8 cellular contexts compared by ENCODE assay signal in the genomic region with DNA sequence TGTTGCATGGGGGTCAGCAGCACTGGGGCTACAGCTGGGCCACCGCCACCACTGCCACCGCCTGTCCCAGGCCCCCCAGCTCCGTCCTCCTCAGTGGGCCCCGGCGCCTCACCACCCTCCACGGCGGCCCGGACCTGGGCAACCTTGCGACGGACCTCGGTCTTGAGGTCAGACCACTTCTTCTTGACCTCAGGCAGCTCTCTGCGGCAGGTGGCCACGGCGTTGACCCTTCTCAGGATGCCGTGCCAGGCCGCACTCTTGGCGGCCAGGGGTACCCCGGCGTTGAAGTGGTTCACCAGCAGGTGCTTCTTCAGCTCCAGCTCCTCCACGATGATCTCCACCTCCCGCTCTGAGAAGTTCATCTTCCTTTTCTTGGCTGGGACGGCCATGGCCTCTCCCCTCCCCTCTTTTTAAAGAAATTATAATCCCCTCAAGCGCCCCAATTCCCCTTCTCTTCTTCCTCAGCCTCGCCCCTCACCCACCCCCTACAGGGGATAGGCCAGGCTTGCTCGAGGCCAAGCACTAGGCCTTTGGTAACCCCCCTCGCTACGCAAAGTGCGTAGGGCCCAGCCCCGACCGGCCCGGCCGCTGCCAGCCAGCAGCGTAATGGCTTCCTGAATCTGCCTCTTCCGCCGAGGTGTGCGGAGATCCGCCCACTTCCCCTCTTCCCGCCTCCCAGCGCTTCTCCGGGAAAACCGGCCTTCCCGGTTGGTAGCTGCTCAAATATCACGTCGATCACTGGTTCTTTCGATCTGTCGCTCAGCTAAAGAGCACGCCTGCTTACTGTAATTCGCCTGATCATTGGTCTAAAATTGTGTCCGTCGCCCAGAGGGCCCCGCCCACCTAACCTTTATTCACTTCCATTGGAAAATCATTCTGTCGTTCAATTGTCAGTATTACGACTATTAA. TPM values are rescaled to one million over a fixed set of nuclear protein-coding genes. Genes with fewer than 3 reads are reported as not detected.
DNase-seq lines count a peak whose midpoint lies in the region; ATAC-seq, FAIRE-seq and TF ChIP-seq lines count a peak whose summit lies in the region.

A gene with protein sequence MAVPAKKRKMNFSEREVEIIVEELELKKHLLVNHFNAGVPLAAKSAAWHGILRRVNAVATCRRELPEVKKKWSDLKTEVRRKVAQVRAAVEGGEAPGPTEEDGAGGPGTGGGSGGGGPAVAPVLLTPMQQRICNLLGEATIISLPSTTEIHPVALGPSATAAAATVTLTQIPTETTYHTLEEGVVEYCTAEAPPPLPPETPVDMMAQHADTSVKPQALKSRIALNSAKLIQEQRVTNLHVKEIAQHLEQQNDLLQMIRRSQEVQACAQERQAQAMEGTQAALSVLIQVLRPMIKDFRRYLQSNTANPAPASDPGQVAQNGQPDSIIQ (minus strand): TSS at position 608 of the 909 bp plus-strand sequence. CDS start 219 bp downstream, at position 389.

- H3K4me3 ChIP-seq in astrocyte (ENCODE audit: insufficient read depth, low read depth, low read length): peak within 1 kb of the TSS; percentile 90
- H3K4me3 ChIP-seq in rectal smooth muscle tissue (ENCODE audit: low read length): peak within 1 kb of the TSS; percentile 94

- no peaks in the 10 kb centered on the region for H3K9me3 Mint-ChIP-seq in astrocyte (ENCODE audit: unreplicated experiment)

- no peaks in the 10 kb centered on the region for H3K27me3 ChIP-seq in astrocyte (ENCODE audit: insufficient read depth, low read length)
- no peaks in the 10 kb centered on the region for H3K27me3 ChIP-seq in rectal smooth muscle tissue (ENCODE audit: control insufficient read depth, insufficient read depth, low read length)

- H3K27me3 Mint-ChIP-seq in astrocyte (ENCODE audit: low read depth, unreplicated experiment): no peaks in the 10 kb centered on the region

- H3K4me3 Mint-ChIP-seq in astrocyte (ENCODE audit: unreplicated experiment): peak within 1 kb of the TSS; percentile 78

- H3K4me1 ChIP-seq in astrocyte (ENCODE audit: insufficient read depth, low read length) (peaks cover 15% of the 10 kb centered on the region), rectal smooth muscle tissue (ENCODE audit: control insufficient read depth, insufficient read depth, low read length) (peaks cover 11% of the 10 kb centered on the region)

- H3K27ac ChIP-seq in astrocyte (ENCODE audit: low read depth, low read length) (peak within 1 kb of the TSS; percentile 100), rectal smooth muscle tissue (ENCODE audit: low read depth, low read length) (peak within 1 kb of the TSS; percentile 96)

- H3K9ac ChIP-seq in astrocyte (ENCODE audit: low read length) (peak within 1 kb of the TSS; percentile 97), rectal smooth muscle tissue (ENCODE audit: low read length) (peak within 1 kb of the TSS; percentile 69)

- peaks cover 11% of the 10 kb centered on the region for H3K36me3 Mint-ChIP-seq in astrocyte (ENCODE audit: low read depth, unreplicated experiment)

- H4K20me1 ChIP-seq in astrocyte (ENCODE audit: insufficient read depth, low read length): peaks cover 11% of the 10 kb centered on the region

- peak within 1 kb of the TSS; percentile 86 for H2AFZ ChIP-seq in astrocyte (ENCODE audit: low read depth, low read length)

- DNase-seq in NCI-H1930 (lab: John Stamatoyannopoulos, UW) (peak; percentile 97 to 98), T-helper 22 cell (ENCODE audit: low read depth) (peak; percentile 93), astrocyte (ENCODE audit: low read depth) (peak; percentile 99), hepatic stellate cell (ENCODE audit: low spot score) (peak; percentile 99), cortex of kidney (lab: John Stamatoyannopoulos, UW) (no peak)

- no peak for FAIRE-seq in astrocyte (lab: Jason Lieb, UNC)

- TF ChIP-seq CTCF in astrocyte (IDR thresholded peaks at IDR 0.05; ENCODE audit: insufficient read depth, low read depth, low read length): no peak

- no peaks in the 10 kb centered on the region for H3K36me3 ChIP-seq in astrocyte (ENCODE audit: insufficient read depth, low read length)
- peaks cover 12% of the 10 kb centered on the region for H3K36me3 ChIP-seq in rectal smooth muscle tissue (ENCODE audit: control insufficient read depth, insufficient read depth, low read length)

- peak; percentile 57 for ATAC-seq in GM18502 (IDR thresholded peaks at IDR 0.05; ENCODE audit: poor library complexity, unreplicated experiment)
- ATAC-seq in HG02970 (IDR thresholded peaks at IDR 0.05; ENCODE audit: low FRiP score, unreplicated experiment): peak; percentile 57

- H3K4me1 Mint-ChIP-seq in astrocyte (ENCODE audit: low read depth, unreplicated experiment): peaks cover 16% of the 10 kb centered on the region

- H3K9me3 ChIP-seq in astrocyte (ENCODE audit: insufficient read depth, low read depth, low read length): no peaks in the 10 kb centered on the region

- H3K4me2 ChIP-seq in astrocyte (ENCODE audit: low read length): peak within 1 kb of the TSS; percentile 96

- H3K79me2 ChIP-seq in astrocyte (ENCODE audit: insufficient read depth, low read length): peaks cover 53% of the 10 kb centered on the region

- H3K27ac Mint-ChIP-seq in astrocyte (ENCODE audit: unreplicated experiment): no peak within 1 kb of the TSS

RNA-seq across cellular contexts. Expression of the gene that starts here (rescaled TPM):
- 9.6 and 10.2 TPM in 2 replicates for total RNA-seq in astrocyte
